In genomic region chr20:1324598-1325172, GRCh38 we compare ENCODE assay signal across 1 cellular context.
TF ChIP-seq lines count a peak whose summit lies in the region.

No MANE protein-coding gene starts in this region.

TF ChIP-seq in GM12878, 131 proteins besides CTCF, POLR2A, EP300 and RAD21 (continued from another document):
- TF ChIP-seq ZBTB11 (CRISPR knock-in tag; IDR thresholded peaks at IDR 0.05) = no peak
- TF ChIP-seq DPF2 (IDR thresholded peaks at IDR 0.05) = no peak
- peak; percentile 31; the same call in 1 of the 2 replicates for TF ChIP-seq PAX5 (IDR thresholded peaks at IDR 0.05; ENCODE audit: borderline replicate concordance, low read depth, low read length)
- TF ChIP-seq SUZ12 (IDR thresholded peaks at IDR 0.05; ENCODE audit: unreplicated experiment) = no peak
- no peak for TF ChIP-seq MTA3 (IDR thresholded peaks at IDR 0.05; ENCODE audit: borderline replicate concordance, low read length)
- no peak for TF ChIP-seq CHD2 (IDR thresholded peaks at IDR 0.05; ENCODE audit: borderline replicate concordance, low read depth, low read length)
- TF ChIP-seq EED (IDR thresholded peaks at IDR 0.05; ENCODE audit: low read depth) = 0 out of 2 replicates have a peak, but pooled peaks have one; percentile 42
- TF ChIP-seq RFX5 (IDR thresholded peaks at IDR 0.05; ENCODE audit: low read depth, low read length) = no peak
- TF ChIP-seq USF1 (IDR thresholded peaks at IDR 0.05; ENCODE audit: borderline replicate concordance, extremely low read length, insufficient read depth, low read depth, low read length) = no peak
